ENCODE assay signal across 15 cellular contexts in the genomic region with DNA sequence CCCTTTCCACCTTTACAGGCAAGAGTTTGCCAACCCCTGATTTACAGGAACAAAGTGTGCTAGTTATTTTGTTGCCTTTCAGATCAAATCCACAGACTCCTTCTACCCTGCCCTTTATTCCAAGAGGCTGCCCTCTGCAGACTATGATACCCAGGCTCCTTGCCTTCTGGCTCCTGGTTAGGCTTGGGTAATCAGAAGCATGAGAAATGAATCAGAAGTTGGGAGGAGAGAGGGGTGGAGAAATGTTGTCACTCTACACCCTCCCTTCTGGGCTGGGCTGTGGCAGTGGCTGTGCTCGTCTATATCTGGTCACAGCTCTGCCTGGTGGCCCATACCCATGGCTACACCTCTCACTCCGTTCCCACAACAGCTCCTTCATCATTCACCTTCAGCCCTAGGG.
DNase-seq lines count a peak whose midpoint lies in the region; ATAC-seq and TF ChIP-seq lines count a peak whose summit lies in the region.
"Had no signal": no experiment of that assay in that cellular context is flagged by ENCODE, and none has a peak within 500 bp of the region (broad histone marks: within the 10 kb centered on the region; RNA-seq: fewer than 3 reads in every experiment).

No MANE protein-coding gene starts in this region.

- ATAC-seq in esophagus mucosa (peak; percentile 85), mucosa of descending colon (peak; percentile 69)
- ATAC-seq: Panc1 had no signal

- DNase-seq in AG09309 (ENCODE audit: low read depth): no peak
- peak; percentile 65 for DNase-seq in M059J (ENCODE audit: low read depth)
- DNase-seq in mucosa of descending colon: no peak
- DNase-seq in stimulated activated naive CD4-positive, alpha-beta T cell (lab: John Stamatoyannopoulos, UW): no peak
- no peak for DNase-seq in GM10266 (ENCODE audit: extremely low spot score)
- DNase-seq in NCI-H1436 treated with DMSO at 0.1 percent for 48 hours (lab: John Stamatoyannopoulos, UW): no peak
- no peak for DNase-seq in DMS 273 treated with DMSO at 0.1 percent for 48 hours (lab: John Stamatoyannopoulos, UW)
- DNase-seq: NCI-H2107; stimulated activated CD4-positive, alpha-beta T cell treated with anti-CD3 and anti-CD28 coated beads, Interleukin-4, amount 100 ng/mL, for 4 hours; testis; WERI-Rb-1 had no signal

- H3K4me3 ChIP-seq in AG09309 (ENCODE audit: control insufficient read depth, low read depth, low read length): no peak overlapping the region
- H3K4me3 ChIP-seq in mucosa of descending colon: no peak overlapping the region
- H3K4me3 ChIP-seq: BLaER1 treated with 17β-estradiol and CSF1 and Interleukin-3, amounts not matched to agents 10 nM and 100 nM; testis had no signal

- no peaks in the 10 kb centered on the region for H3K9me3 ChIP-seq in mucosa of descending colon
- H3K9me3 ChIP-seq: neutrophil, testis had no signal

- H3K36me3 ChIP-seq in mucosa of descending colon (ENCODE audit: low read depth): no peaks in the 10 kb centered on the region
- H3K36me3 ChIP-seq: BLaER1 treated with 17β-estradiol and CSF1 and Interleukin-3, amounts not matched to agents 10 nM and 100 nM; neutrophil; WERI-Rb-1 had no signal

- no peaks in the 10 kb centered on the region for H3K4me1 ChIP-seq in mucosa of descending colon (ENCODE audit: low read depth)
- H3K4me1 ChIP-seq: BLaER1 treated with 17β-estradiol and CSF1 and Interleukin-3, amounts not matched to agents 10 nM and 100 nM; testis had no signal

- peak; percentile 7 for TF ChIP-seq CTCF in AG09309 (IDR thresholded peaks at IDR 0.05; ENCODE audit: control insufficient read depth, insufficient read depth, low read depth, low read length, missing control alignments)
- no peak for TF ChIP-seq CTCF in mucosa of descending colon (IDR thresholded peaks at IDR 0.05)
- no peak for TF ChIP-seq CTCF in GM10266 (IDR thresholded peaks at IDR 0.05; ENCODE audit: control insufficient read depth, insufficient read depth, low read depth, missing control alignments)

- intact Hi-C loops in mucosa of descending colon (cut with DNase I, micrococcal nuclease): no loop called here
